8 cellular contexts compared by ENCODE assay signal in the genomic region with DNA sequence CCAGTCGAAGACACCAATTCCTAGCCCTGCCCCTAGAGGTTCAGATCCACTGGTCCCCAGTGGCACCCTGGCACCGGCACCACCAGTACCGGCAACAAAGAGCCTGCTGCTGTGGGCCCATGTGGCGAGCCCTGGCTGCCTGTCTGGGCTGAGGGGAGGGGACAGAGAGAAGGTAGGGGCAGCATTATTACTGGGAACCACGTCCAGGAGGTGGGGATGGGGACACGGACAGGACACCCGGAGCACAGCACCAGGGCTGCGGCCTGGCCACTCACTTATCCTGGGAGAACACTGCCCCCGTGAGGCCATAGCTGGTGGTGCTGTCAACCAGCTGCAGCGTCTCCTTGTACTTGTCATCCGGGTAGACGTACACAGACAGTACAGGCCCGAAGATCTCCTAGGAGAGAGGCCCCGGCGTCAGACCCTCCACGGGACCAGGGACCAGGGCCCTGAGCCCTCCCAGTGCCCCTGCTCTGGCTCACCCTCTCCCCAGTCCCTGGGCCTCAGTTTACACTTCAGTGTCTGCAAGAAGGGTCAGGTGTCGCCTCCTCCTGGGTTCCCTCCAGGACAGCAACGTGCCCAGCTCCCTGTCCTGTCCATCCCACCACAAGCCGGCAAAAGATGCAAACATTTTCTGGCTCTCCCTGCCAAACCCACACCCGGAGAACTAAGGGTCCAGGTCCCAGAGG. TPM values are rescaled to one million over a fixed set of nuclear protein-coding genes. Genes with fewer than 3 reads are reported as not detected.
DNase-seq lines count a peak whose midpoint lies in the region; ATAC-seq and TF ChIP-seq lines count a peak whose summit lies in the region.

No MANE protein-coding gene starts in this region.

- H3K4me1 Mint-ChIP-seq in osteocyte (ENCODE audit: unreplicated experiment): no peaks in the 10 kb centered on the region

- no peaks in the 10 kb centered on the region for H3K27me3 ChIP-seq in thoracic aorta (replicated peaks; ENCODE audit: insufficient read depth)

- H3K4me3 Mint-ChIP-seq in osteocyte (ENCODE audit: unreplicated experiment): no peak overlapping the region

- DNase-seq in DMS153 (lab: John Stamatoyannopoulos, UW) (peak; percentile 48), LHCN-M2 (ENCODE audit: low read depth) (peak; percentile 66), SK-MEL-5 (ENCODE audit: low read depth, low spot score) (peak; percentile 84), germinal center (ENCODE audit: low spot score) (peak; percentile 76), osteocyte (ENCODE audit: extremely low spot score, unreplicated experiment) (peak; percentile 94), thoracic aorta (ENCODE audit: low spot score) (peak; percentile 28)
- peak; percentile 15 to 65 (median 42) for DNase-seq in activated naive CD4-positive, alpha-beta T cell (lab: John Stamatoyannopoulos, UW)

- no peaks in the 10 kb centered on the region for H3K9me3 ChIP-seq in thoracic aorta

- H3K36me3 Mint-ChIP-seq in osteocyte (ENCODE audit: unreplicated experiment): no peaks in the 10 kb centered on the region

- H3K9me3 Mint-ChIP-seq in osteocyte (ENCODE audit: unreplicated experiment): no peaks in the 10 kb centered on the region

- H3K36me3 ChIP-seq in thoracic aorta: peaks cover 8% of the 10 kb centered on the region

- ATAC-seq in thoracic aorta (ENCODE audit: insufficient number of reproducible peaks, low FRiP score, low read depth): no peak
- ATAC-seq in GM21723 (IDR thresholded peaks at IDR 0.05; ENCODE audit: unreplicated experiment): no peak

- no peak overlapping the region for H3K27ac ChIP-seq in thoracic aorta

- TF ChIP-seq CTCF in osteocyte (IDR thresholded peaks at IDR 0.05) (peak; percentile 89), thoracic aorta (IDR thresholded peaks at IDR 0.05) (peak; percentile 86)

- no peaks in the 10 kb centered on the region for H3K4me1 ChIP-seq in thoracic aorta (ENCODE audit: control insufficient read depth in 1 of 2, low read depth in 2 of 2)

- no peaks in the 10 kb centered on the region for H3K27me3 Mint-ChIP-seq in osteocyte (ENCODE audit: unreplicated experiment)

- in situ Hi-C loops in SK-MEL-5 (cut with HindIII; ENCODE audit: low pct_unique_long_range_greater_than_20kb, low sequenced_read_pairs): no loop called here

- H3K4me3 ChIP-seq in thoracic aorta: no peak overlapping the region

- no peak overlapping the region for H3K27ac Mint-ChIP-seq in osteocyte (ENCODE audit: unreplicated experiment)

RNA-seq across cellular contexts. Expression of gene TAS1R2, which starts 15.8 kb away (rescaled TPM):
- total RNA-seq in LHCN-M2 (2014; rRNA removed): not detected in 2 replicates
- polyA plus RNA-seq in LHCN-M2 (2012): not detected
- not detected in 2 replicates for total RNA-seq in SK-MEL-5 (2014; rRNA removed; shearing (Covaris generic))
- not detected in 2 replicates for polyA plus RNA-seq in SK-MEL-5 (2015; cell fraction: cytosol; rRNA removed)
- polyA plus RNA-seq in SK-MEL-5 (2015; cell fraction: nucleus; rRNA removed): not detected in 2 replicates
- not detected in 2 replicates for total RNA-seq in osteocyte
- not detected for total RNA-seq in thoracic aorta

RNA-seq across cellular contexts. Expression of gene ALDH4A1, which starts 27.1 kb away (rescaled TPM):
- 9.9 and 12.4 TPM in 2 replicates for total RNA-seq in LHCN-M2 (2014; rRNA removed)
- polyA plus RNA-seq in LHCN-M2 (2012): 18.4 TPM
- 8.7 and 10.1 TPM in 2 replicates for total RNA-seq in SK-MEL-5 (2014; rRNA removed; shearing (Covaris generic))
- 12.6 and 20.2 TPM in 2 replicates for polyA plus RNA-seq in SK-MEL-5 (2015; cell fraction: cytosol; rRNA removed)
- 11.7 and 17.9 TPM in 2 replicates for polyA plus RNA-seq in SK-MEL-5 (2015; cell fraction: nucleus; rRNA removed)
- 13.7 and 13.8 TPM in 2 replicates for total RNA-seq in osteocyte
- 10 to 100 TPM in 1 of 2 donors, 1 to 10 TPM in 1; 9.6 to 24.2 TPM for total RNA-seq in thoracic aorta

Comparison
In these comparisons a context has a peak if more than half of its experiments do, and no peak if none do; other contexts are left out.
1. DNase-seq: peak in every context shown above with its lines; median percentile 94 in osteocyte; 84 in SK-MEL-5; 76 in germinal center; 66 in LHCN-M2; 48 in DMS153; 42 in activated naive CD4-positive, alpha-beta T cell; 28 in thoracic aorta.